Comparison of ENCODE assay signal across 11 cellular contexts in the genomic region with DNA sequence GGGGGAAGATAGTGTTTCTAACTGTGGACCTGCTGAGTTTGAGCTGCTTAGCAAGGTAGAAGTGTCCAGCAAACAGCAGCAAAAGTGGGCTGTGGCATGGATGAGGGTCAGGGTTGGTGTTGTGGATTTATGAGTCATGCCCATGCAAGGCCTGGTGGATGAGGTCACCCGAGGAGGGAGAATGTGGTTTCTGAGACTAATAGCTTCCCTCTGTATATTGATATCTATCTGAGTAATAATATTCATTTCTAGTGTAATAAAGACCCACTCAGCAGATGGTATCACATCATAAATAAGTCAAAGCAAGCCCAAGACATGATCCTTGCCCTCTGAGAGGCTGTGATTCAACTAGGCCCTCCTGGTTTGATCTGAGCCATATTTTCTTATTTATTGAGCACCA.
A peak's percentile ranks its signal among the peaks of the same experiment; 100 is the strongest.
DNase-seq lines count a peak whose midpoint lies in the region; ATAC-seq, FAIRE-seq and TF ChIP-seq lines count a peak whose summit lies in the region.
"Had no signal": no experiment of that assay in that cellular context is flagged by ENCODE, and none has a peak within 500 bp of the region (broad histone marks: within the 10 kb centered on the region; RNA-seq: fewer than 3 reads in every experiment).

No MANE protein-coding gene starts in this region.

- in situ Hi-C loops in ACHN (cut with HindIII; ENCODE audit: low pct_ligation_motif_present, low pct_unique_long_range_greater_than_20kb, low sequenced_read_pairs) (no loop called here), gastrocnemius medialis (cut with MboI; ENCODE audit: low sequenced_read_pairs in 4 of 4) (loop anchor here in 1 of 4 donors (25.0 kb wide), 1 partner anchor 656 kb away; no protein-coding TSS in a partner anchor)

- H3K9me3 ChIP-seq in RWPE2 (ENCODE audit: severe bottlenecking) (no peaks in the 10 kb centered on the region), small intestine (ENCODE audit: control insufficient read depth, low read depth) (no peaks in the 10 kb centered on the region), gastrocnemius medialis (no peaks in the 10 kb centered on the region), thyroid gland (no peaks in the 10 kb centered on the region)
- H3K9me3 ChIP-seq: HAP-1 had no signal

- intact Hi-C loops in gastrocnemius medialis (cut with DNase I; ENCODE audit: low total_unique reads) (no loop called here), thyroid gland (cut with DNase I) (no loop called here)

- H3K36me3 ChIP-seq in RWPE2 (ENCODE audit: low read depth), result no peaks in the 10 kb centered on the region
- no peaks in the 10 kb centered on the region for H3K36me3 ChIP-seq in small intestine (ENCODE audit: control insufficient read depth in 2 of 2, insufficient read depth in 2 of 2, low read length in 2 of 2)
- no peaks in the 10 kb centered on the region for H3K36me3 ChIP-seq in gastrocnemius medialis
- no peaks in the 10 kb centered on the region for H3K36me3 ChIP-seq in thyroid gland
- H3K36me3 ChIP-seq: HAP-1 had no signal

- peak; percentile 91 for ATAC-seq in GM18511 (IDR thresholded peaks at IDR 0.05; ENCODE audit: unreplicated experiment)
- ATAC-seq in RWPE2 (ENCODE audit: low read depth), result peak; percentile 99
- ATAC-seq in gastrocnemius medialis, result no peak

- no peak for TF ChIP-seq CTCF in RWPE2 (IDR thresholded peaks at IDR 0.05; ENCODE audit: poor library complexity, severe bottlenecking)
- no peak for TF ChIP-seq CTCF in fibroblast of villous mesenchyme (IDR thresholded peaks at IDR 0.05; ENCODE audit: insufficient read depth, low read depth, low read length)
- TF ChIP-seq CTCF in gastrocnemius medialis (IDR thresholded peaks at IDR 0.05 in 4 of 5, conservative IDR thresholded peaks at IDR 0.05 in 1 of 5), result no peak
- no peak for TF ChIP-seq CTCF in thyroid gland (IDR thresholded peaks at IDR 0.05)

- TF ChIP-seq POLR2A in gastrocnemius medialis (IDR thresholded peaks at IDR 0.05), result no peak
- no peak for TF ChIP-seq POLR2A in thyroid gland (IDR thresholded peaks at IDR 0.05)

- H3K4me1 ChIP-seq in RWPE2 (ENCODE audit: insufficient read depth, poor library complexity, severe bottlenecking) (peaks cover 18% of the 10 kb centered on the region), small intestine (ENCODE audit: control insufficient read depth in 2 of 2, insufficient read depth in 1 of 2, low read depth in 1 of 2, low read length in 1 of 2) (no peaks in the 10 kb centered on the region), gastrocnemius medialis (peaks cover 0 to 3% of the 10 kb centered on the region in 2 donors), thyroid gland (peaks cover 5 to 7% of the 10 kb centered on the region in 2 donors)
- H3K4me1 ChIP-seq: HAP-1 had no signal

- no peak for FAIRE-seq in small intestine (lab: Jason Lieb, UNC)

- DNase-seq in ACHN (peak; percentile 72), RWPE2 (ENCODE audit: low spot score) (peak; percentile 81), fibroblast of villous mesenchyme (ENCODE audit: low read depth) (peak; percentile 64), small intestine (no peak), gastrocnemius medialis (no peak), NCI-H2029 treated with DMSO at 0.1 percent for 48 hours (lab: John Stamatoyannopoulos, UW) (no peak), thyroid gland (no peak)
- DNase-seq: activated CD8-positive, alpha-beta memory T cell treated with anti-CD3 and anti-CD28 coated beads for 24 hours; NCI-H2107 had no signal

- peak overlapping the region; percentile 19 for H3K27ac ChIP-seq in RWPE2 (ENCODE audit: poor library complexity, severe bottlenecking)
- H3K27ac ChIP-seq in small intestine (ENCODE audit: low read depth in 1 of 2, low read length in 1 of 2), result no peak overlapping the region
- no peak overlapping the region for H3K27ac ChIP-seq in gastrocnemius medialis
- H3K27ac ChIP-seq in thyroid gland, result no peak overlapping the region

- no peak overlapping the region for H3K4me3 ChIP-seq in RWPE2 (ENCODE audit: severe bottlenecking)
- no peak overlapping the region for H3K4me3 ChIP-seq in fibroblast of villous mesenchyme (ENCODE audit: low read depth, low read length)
- H3K4me3 ChIP-seq in small intestine (ENCODE audit: low read depth in 1 of 2, low read length in 2 of 2), result no peak overlapping the region
- no peak overlapping the region for H3K4me3 ChIP-seq in gastrocnemius medialis
- H3K4me3 ChIP-seq in thyroid gland (replicated peaks in 1 of 3), result no peak overlapping the region
- H3K4me3 ChIP-seq: HAP-1 had no signal

- H3K27me3 ChIP-seq in RWPE2 (ENCODE audit: insufficient read depth, poor library complexity, severe bottlenecking) (no peaks in the 10 kb centered on the region), small intestine (ENCODE audit: control insufficient read depth in 2 of 2, insufficient read depth in 2 of 2, low read length in 2 of 2) (no peaks in the 10 kb centered on the region), gastrocnemius medialis (no peaks in the 10 kb centered on the region), thyroid gland (no peaks in the 10 kb centered on the region)

- WGBS in small intestine, 3 donors, result 0 to 44% (median 27%) methylated on average over 1 of the region's 1 CpG
- 72 to 75% methylated on average over 1 of the region's 1 CpG for WGBS in thyroid gland, 2 donors

Comparison
In these comparisons a context has a peak if more than half of its experiments do, and no peak if none do; other contexts are left out.
1. DNase-seq: peak in ACHN (single experiment), RWPE2 (single experiment) and fibroblast of villous mesenchyme (single experiment); none in small intestine (single experiment), gastrocnemius medialis (0 of 2), NCI-H2029 treated with DMSO at 0.1 percent for 48 hours (single experiment) and thyroid gland (0 of 2).
2. ATAC-seq: peak in GM18511 (single experiment) and RWPE2 (single experiment); none in gastrocnemius medialis (0 of 2).